ENCODE assay signal across 20 cellular contexts in the genomic region with DNA sequence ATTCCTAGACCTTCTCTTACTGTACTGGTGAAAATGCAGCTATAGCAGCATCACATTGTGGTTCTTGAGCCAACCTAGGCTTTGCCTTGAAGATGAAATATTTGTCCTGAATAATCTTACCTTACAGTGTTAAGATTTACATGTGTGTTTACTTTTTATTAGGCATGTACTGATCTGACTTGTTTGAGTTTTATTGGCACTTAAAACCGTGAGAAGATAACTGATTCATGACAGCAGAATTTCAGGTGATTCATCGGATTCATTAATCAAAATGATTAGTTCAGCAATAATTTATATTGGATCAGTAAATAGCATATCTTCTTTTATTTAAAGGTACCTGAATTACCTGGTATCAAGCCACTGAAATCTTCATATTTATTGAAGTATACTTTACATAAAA.
"Had no signal": no experiment of that assay in that cellular context is flagged by ENCODE, and none has a peak within 500 bp of the region (broad histone marks: within the 10 kb centered on the region; RNA-seq: fewer than 3 reads in every experiment).

No MANE protein-coding gene starts in this region.

- H3K4me1 ChIP-seq: esophagus muscularis mucosa, sigmoid colon, transverse colon had no signal

- H3K27ac ChIP-seq: coronary artery, esophagus muscularis mucosa, hepatocyte, sigmoid colon, thoracic aorta, transverse colon had no signal

- H3K4me3 Mint-ChIP-seq: endodermal cell; naive thymus-derived CD8-positive, alpha-beta T cell; neural crest cell; stimulated activated naive B cell treated with anti-CD40 and anti-IgM and Interleukin-4, amounts not matched to agents 10 μg/mL and 1 μg/mL and 100 μg/mL, for 72 hours; stimulated activated naive CD8-positive, alpha-beta T cell treated with anti-CD3 and anti-CD28 coated beads, Interleukin-15, amount 100 ng/mL, for 72 hours had no signal

- H3K4me2 ChIP-seq: hepatocyte had no signal

- H3K4me3 ChIP-seq: coronary artery, esophagus muscularis mucosa, hepatocyte, mucosa of descending colon, sigmoid colon, skin epidermis, thoracic aorta, transverse colon had no signal

- H3K27me3 ChIP-seq: esophagus muscularis mucosa, hepatocyte, sigmoid colon, transverse colon had no signal

- ATAC-seq: left colon; mucosa of descending colon; naive thymus-derived CD8-positive, alpha-beta T cell; stimulated activated naive B cell treated with anti-CD40 and anti-IgM and Interleukin-4, amounts not matched to agents 10 μg/mL and 1 μg/mL and 100 μg/mL, for 72 hours; stimulated activated naive CD8-positive, alpha-beta T cell treated with anti-CD3 and anti-CD28 coated beads, Interleukin-15, amount 100 ng/mL, for 72 hours had no signal

- H3K27ac Mint-ChIP-seq: endodermal cell; naive thymus-derived CD8-positive, alpha-beta T cell; stimulated activated naive B cell treated with anti-CD40 and anti-IgM and Interleukin-4, amounts not matched to agents 10 μg/mL and 1 μg/mL and 100 μg/mL, for 72 hours; stimulated activated naive CD8-positive, alpha-beta T cell treated with anti-CD3 and anti-CD28 coated beads, Interleukin-15, amount 100 ng/mL, for 72 hours had no signal

- H3K36me3 Mint-ChIP-seq: naive thymus-derived CD8-positive, alpha-beta T cell; stimulated activated naive B cell treated with anti-CD40 and anti-IgM and Interleukin-4, amounts not matched to agents 10 μg/mL and 1 μg/mL and 100 μg/mL, for 72 hours had no signal

- H3K4me1 Mint-ChIP-seq: endodermal cell; naive thymus-derived CD8-positive, alpha-beta T cell; neural crest cell; stimulated activated naive B cell treated with anti-CD40 and anti-IgM and Interleukin-4, amounts not matched to agents 10 μg/mL and 1 μg/mL and 100 μg/mL, for 72 hours; stimulated activated naive CD8-positive, alpha-beta T cell treated with anti-CD3 and anti-CD28 coated beads, Interleukin-15, amount 100 ng/mL, for 72 hours had no signal

- H3K9me3 ChIP-seq: esophagus muscularis mucosa, mucosa of descending colon, sigmoid colon, thoracic aorta, transverse colon had no signal

- H3K79me2 ChIP-seq: hepatocyte had no signal

- DNase-seq: effector CD4-positive, alpha-beta T cell; endodermal cell; foreskin fibroblast; left colon; mucosa of descending colon; naive thymus-derived CD8-positive, alpha-beta T cell; posterior cingulate gyrus; sigmoid colon; stimulated activated CD4-positive, alpha-beta T cell treated with anti-CD3 and anti-CD28 coated beads, Interleukin-2, amount 100 ng/mL, for 24 hours; stimulated activated CD4-positive, alpha-beta T cell treated with anti-CD3 and anti-CD28 coated beads, Interleukin-4, amount 100 ng/mL, for 4 hours; stimulated activated naive B cell treated with anti-CD40 and anti-IgM and Interleukin-4, amounts not matched to agents 10 μg/mL and 1 μg/mL and 100 μg/mL, for 72 hours; stimulated activated naive CD8-positive, alpha-beta T cell treated with anti-CD3 and anti-CD28 coated beads, Interleukin-15, amount 100 ng/mL, for 72 hours; transverse colon had no signal

- H2AFZ ChIP-seq: hepatocyte had no signal

- H3K9me3 Mint-ChIP-seq: endodermal cell; stimulated activated naive CD8-positive, alpha-beta T cell treated with anti-CD3 and anti-CD28 coated beads, Interleukin-15, amount 100 ng/mL, for 72 hours had no signal

- FAIRE-seq: endothelial cell of umbilical vein had no signal

- H3K27me3 Mint-ChIP-seq: stimulated activated naive B cell treated with anti-CD40 and anti-IgM and Interleukin-4, amounts not matched to agents 10 μg/mL and 1 μg/mL and 100 μg/mL, for 72 hours; stimulated activated naive CD8-positive, alpha-beta T cell treated with anti-CD3 and anti-CD28 coated beads, Interleukin-15, amount 100 ng/mL, for 72 hours had no signal

- H3K36me3 ChIP-seq: esophagus muscularis mucosa, sigmoid colon, thoracic aorta, transverse colon had no signal
